ENCODE assay signal across 8 cellular contexts in genomic region chr12:132558861-132559623, GRCh38. TPM values are rescaled to one million over a fixed set of nuclear protein-coding genes. Genes with fewer than 3 reads are reported as not detected.
A peak's percentile ranks its signal among the peaks of the same experiment; 100 is the strongest.
DNase-seq lines count a peak whose midpoint lies in the region; ATAC-seq and TF ChIP-seq lines count a peak whose summit lies in the region.

No MANE protein-coding gene starts in this region.

- peak; percentile 87 for DNase-seq in GF-D8 (lab: John Stamatoyannopoulos, UW)
- DNase-seq in endothelial cell (ENCODE audit: low spot score): no peak
- DNase-seq in retinal pigment epithelial cell (ENCODE audit: low read depth): no peak
- DNase-seq in DMS114 treated with DMSO at 0.1 percent for 48 hours (lab: John Stamatoyannopoulos, UW; ENCODE audit: unreplicated experiment): no peak
- DNase-seq in NCI-H510A treated with DMSO at 0.1 percent for 48 hours (lab: John Stamatoyannopoulos, UW): no peak
- no peak for DNase-seq in EL

- no peak overlapping the region for H2AFZ ChIP-seq in OCI-LY3 (ENCODE audit: low read depth, low read length)

- TF ChIP-seq CTCF in OCI-LY3 (IDR thresholded peaks at IDR 0.05; ENCODE audit: low read depth, low read length): no peak
- TF ChIP-seq CTCF in endothelial cell (IDR thresholded peaks at IDR 0.05; ENCODE audit: unreplicated experiment): no peak
- TF ChIP-seq CTCF in retinal pigment epithelial cell (conservative IDR thresholded peaks at IDR 0.05; ENCODE audit: low read depth, low read length): no peak

- H3K4me1 Mint-ChIP-seq in endothelial cell (ENCODE audit: unreplicated experiment): no peaks in the 10 kb centered on the region

- peaks cover 9% of the 10 kb centered on the region for H3K27me3 Mint-ChIP-seq in endothelial cell (ENCODE audit: unreplicated experiment)

- H3K4me3 Mint-ChIP-seq in endothelial cell (ENCODE audit: unreplicated experiment): peak overlapping the region; percentile 59

- no peak overlapping the region for H3K27ac Mint-ChIP-seq in endothelial cell (ENCODE audit: unreplicated experiment)

- H3K4me3 ChIP-seq in OCI-LY3 (ENCODE audit: low read length): peak overlapping the region; percentile 86
- H3K4me3 ChIP-seq in retinal pigment epithelial cell (ENCODE audit: low read length): peak overlapping the region; percentile 59

- H3K36me3 ChIP-seq in OCI-LY3 (replicated peaks; ENCODE audit: low read depth, low read length): peaks cover 3% of the 10 kb centered on the region

- H3K9me3 ChIP-seq in OCI-LY3 (ENCODE audit: insufficient read depth, low read length): no peaks in the 10 kb centered on the region

- peak overlapping the region; percentile 49 for H3K9ac ChIP-seq in OCI-LY3 (ENCODE audit: low read length)

- no peaks in the 10 kb centered on the region for H3K9me3 Mint-ChIP-seq in endothelial cell (ENCODE audit: unreplicated experiment)

- peaks cover 7% of the 10 kb centered on the region for H3K36me3 Mint-ChIP-seq in endothelial cell (ENCODE audit: low read depth, unreplicated experiment)

- ATAC-seq in GM18907 (IDR thresholded peaks at IDR 0.05; ENCODE audit: unreplicated experiment): no peak

- H3K27me3 ChIP-seq in OCI-LY3 (ENCODE audit: low read depth, low read length): no peaks in the 10 kb centered on the region

- H3K4me1 ChIP-seq in OCI-LY3 (ENCODE audit: low read length): peaks cover 14% of the 10 kb centered on the region

- H4K20me1 ChIP-seq in OCI-LY3 (ENCODE audit: insufficient read depth, low read length): peaks cover 24% of the 10 kb centered on the region

- peaks cover 39% of the 10 kb centered on the region for H3K79me2 ChIP-seq in OCI-LY3 (ENCODE audit: low read length)

- H3K4me2 ChIP-seq in OCI-LY3 (ENCODE audit: low read length): peak overlapping the region; percentile 80

- no peak overlapping the region for H3K27ac ChIP-seq in OCI-LY3 (ENCODE audit: low read length)

RNA-seq across cellular contexts. Expression of gene LRCOL1, which starts 51.3 kb away (rescaled TPM):
- total RNA-seq in endothelial cell (ENCODE audit: unreplicated experiment): not detected

RNA-seq across cellular contexts. Expression of gene P2RX2, which starts 59.5 kb away (rescaled TPM):
- total RNA-seq in endothelial cell (ENCODE audit: unreplicated experiment): not detected
